ENCODE assay signal across 8 cellular contexts in the genomic region with DNA sequence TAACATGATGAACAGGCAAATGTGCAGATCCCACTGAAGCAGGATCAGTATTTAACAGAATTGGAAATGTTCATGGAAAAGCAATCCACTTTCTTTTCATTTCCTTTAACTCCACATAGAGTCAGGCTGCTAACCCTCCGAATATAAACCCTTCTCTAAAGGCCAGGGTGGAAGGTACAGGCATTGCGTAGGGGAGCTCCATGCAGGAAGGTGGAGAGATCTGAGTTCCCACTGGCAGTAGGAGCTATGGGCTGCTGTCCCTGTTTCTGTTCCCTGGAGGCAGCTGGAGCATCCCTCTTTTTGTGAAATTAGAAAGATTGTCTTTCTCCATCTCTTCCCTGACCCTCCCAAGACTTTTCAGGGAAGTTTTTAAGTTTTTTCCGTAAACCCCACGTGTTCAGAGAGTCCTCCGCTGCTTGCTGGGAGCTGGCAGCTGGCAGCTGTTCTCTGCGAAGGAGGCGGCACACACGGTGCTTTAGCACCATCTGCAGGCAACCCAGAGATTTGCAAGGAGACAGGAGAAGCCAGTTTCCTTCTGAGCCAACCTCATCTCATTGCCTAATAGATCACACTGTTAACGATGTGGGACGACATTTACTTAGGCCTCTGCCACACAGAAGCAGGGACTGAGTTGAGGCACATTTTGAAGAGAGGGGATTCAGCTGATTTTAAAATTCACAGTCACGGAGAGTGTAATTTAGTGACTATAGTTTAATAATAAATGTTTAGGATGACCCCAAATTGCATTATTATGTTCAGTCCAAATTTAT. TPM values are rescaled to one million over a fixed set of nuclear protein-coding genes. Genes with fewer than 3 reads are reported as not detected.
DNase-seq lines count a peak whose midpoint lies in the region; ATAC-seq and TF ChIP-seq lines count a peak whose summit lies in the region.

No MANE protein-coding gene starts in this region.

- ATAC-seq in HG02970 (IDR thresholded peaks at IDR 0.05; ENCODE audit: low FRiP score, unreplicated experiment) = peak; percentile 79
- peak; percentile 94 to 98 for ATAC-seq in gastrocnemius medialis

- no peaks in the 10 kb centered on the region for H3K36me3 ChIP-seq in gastrocnemius medialis

- no peaks in the 10 kb centered on the region for H3K27me3 ChIP-seq in gastrocnemius medialis

- intact Hi-C loops in gastrocnemius medialis (cut with DNase I; ENCODE audit: low total_unique reads) = loop anchor here (1.0 to 5.0 kb wide), 4 partner anchors 447 to 1107 kb away; no protein-coding TSS in a partner anchor

- no peak for TF ChIP-seq POLR2A in gastrocnemius medialis (IDR thresholded peaks at IDR 0.05)

- H3K9me3 ChIP-seq in gastrocnemius medialis = no peaks in the 10 kb centered on the region

- peak; percentile 95 to 99 (median 98) for TF ChIP-seq CTCF in gastrocnemius medialis (IDR thresholded peaks at IDR 0.05 in 4 of 5, conservative IDR thresholded peaks at IDR 0.05 in 1 of 5)

- H3K4me3 ChIP-seq in gastrocnemius medialis = peak overlapping the region; percentile 34 to 55 (median 48)

- H3K4me1 ChIP-seq in gastrocnemius medialis = peaks cover 16 to 30% of the 10 kb centered on the region in 2 donors

- peak overlapping the region; percentile 77 to 84 (median 80) for H3K27ac ChIP-seq in gastrocnemius medialis

- in situ Hi-C loops in gastrocnemius medialis (cut with MboI; ENCODE audit: low sequenced_read_pairs in 4 of 4) = loop anchor here (5.0 to 25.0 kb wide), 4 partner anchors 1015 to 1247 kb away; no protein-coding TSS in a partner anchor

- DNase-seq in activated gamma-delta T cell treated with Interleukin-2 at 50 U/mL for 16 hours = peak; percentile 64
- DNase-seq in activated gamma-delta T cell (lab: John Stamatoyannopoulos, UW) = no peak
- DNase-seq in NCI-H1930 (lab: John Stamatoyannopoulos, UW) = peak; percentile 52 to 75
- peak; percentile 48 for DNase-seq in T-helper 9 cell
- DNase-seq in astrocyte of the hippocampus (ENCODE audit: low read depth, low spot score) = peak; percentile 91
- peak in 50 of 51 donors; percentile 4 to 85 (median 66) for DNase-seq in hypothalamus (lab: John Stamatoyannopoulos, UW)
- DNase-seq in gastrocnemius medialis = peak; percentile 79 to 85

RNA-seq across cellular contexts. Expression of gene HOOK1, which starts 55.4 kb away (rescaled TPM):
- total RNA-seq in gastrocnemius medialis = 1 to 10 TPM in 1 of 4 donors, under 1 TPM in 2, not detected in 1; 0.07 to 2.1 (median 0.10) TPM
